1 cellular context compared by ENCODE assay signal in genomic region chr6:72952808-72953630, GRCh38.
TF ChIP-seq lines count a peak whose summit lies in the region.

No MANE protein-coding gene starts in this region.

TF ChIP-seq in HEK293, 187 proteins besides CTCF, POLR2A, EP300 and RAD21 (continued from another document):
- TF ChIP-seq PRDM2 (tag by site-specific recombination; IDR thresholded peaks at IDR 0.05; ENCODE audit: borderline replicate concordance) (no peak), SCRT2 (tag by site-specific recombination; IDR thresholded peaks at IDR 0.05) (0 out of 2 replicates have a peak, but pooled peaks have one; percentile 25), PRDM6 (tag by site-specific recombination; IDR thresholded peaks at IDR 0.05) (peak; percentile 38; the same call in 1 of the 2 replicates), ZNF274 (IDR thresholded peaks at IDR 0.05; ENCODE audit: low read length) (no peak), ZNF274 (tag by site-specific recombination; IDR thresholded peaks at IDR 0.05; ENCODE audit: borderline replicate concordance) (no peak), OSR2 (tag by site-specific recombination; IDR thresholded peaks at IDR 0.05) (no peak), HOXA7 (CRISPR knock-in tag; IDR thresholded peaks at IDR 0.05; ENCODE audit: borderline replicate concordance) (no peak), BCL11A (tag by site-specific recombination; IDR thresholded peaks at IDR 0.05; ENCODE audit: low read depth) (0 out of 2 replicates have a peak, but pooled peaks have one; percentile 17), PRDM1 (tag by site-specific recombination; IDR thresholded peaks at IDR 0.05) (no peak)
